In the genomic region with DNA sequence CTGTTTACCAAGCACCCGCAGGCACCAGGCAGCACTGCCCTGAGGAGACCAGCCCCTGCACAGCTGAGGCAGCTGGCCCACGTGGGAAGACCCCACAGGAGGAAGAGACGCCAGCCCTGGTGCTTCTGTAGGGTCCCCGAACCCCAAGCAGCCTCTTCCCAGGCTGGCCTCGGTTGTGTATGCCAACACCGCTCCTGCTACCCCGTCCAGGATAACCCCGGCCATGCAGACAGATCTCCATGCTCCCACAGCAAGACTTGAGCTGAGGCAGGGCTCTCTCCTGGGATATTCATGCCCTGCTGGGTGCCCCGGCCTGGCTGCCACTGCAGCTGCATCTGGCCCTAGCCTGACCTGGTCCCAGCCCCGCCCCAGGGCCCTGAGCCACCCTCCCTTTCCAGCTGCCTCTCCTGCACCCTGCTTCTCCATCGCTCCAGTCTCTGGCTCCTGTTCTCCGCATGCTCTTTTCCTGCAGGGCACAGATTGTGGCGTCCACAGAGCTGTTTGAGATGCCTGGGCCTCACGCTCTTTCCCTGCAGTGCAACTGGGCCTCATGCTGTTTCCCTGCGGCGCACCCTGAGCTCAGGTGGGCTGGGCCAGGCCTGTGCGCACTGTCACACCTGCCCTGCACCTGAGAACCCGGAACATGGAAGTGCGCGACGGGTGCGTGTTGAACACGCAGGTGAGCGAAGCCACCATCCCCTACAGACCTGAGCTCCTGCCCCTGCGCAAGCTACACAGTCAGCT, we compare ENCODE assay signal across 18 cellular contexts.
"Had no signal": no experiment of that assay in that cellular context is flagged by ENCODE, and none has a peak within 500 bp of the region (broad histone marks: within the 10 kb centered on the region; RNA-seq: fewer than 3 reads in every experiment).

No MANE protein-coding gene starts in this region.

- DNase-seq: activated CD4-positive, alpha-beta T cell treated with anti-CD3 and anti-CD28 coated beads for 48 hours; activated CD8-positive, alpha-beta memory T cell treated with anti-CD3 and anti-CD28 coated beads, Interleukin-2, amount 50 U/mL, for 48 hours; activated gamma-delta T cell; activated naive CD8-positive, alpha-beta T cell treated with anti-CD3 and anti-CD28 coated beads for 36 hours; activated T-cell treated with anti-CD3 and anti-CD28 coated beads, Interleukin-2, amount 50 U/mL, for 72 hours; amygdala; body of pancreas; dermis blood vessel endothelial cell; effector memory CD8-positive, alpha-beta T cell; gastrocnemius medialis; heart right ventricle; mesendoderm; stimulated activated CD4-positive, alpha-beta T cell treated with anti-CD3 and anti-CD28 coated beads, Interleukin-12 subunit alpha, Interleukin-12 subunit beta, amount 100 ng/mL, for 4 hours; stimulated activated CD4-positive, alpha-beta T cell treated with anti-CD3 and anti-CD28 coated beads, Interleukin-2, amount 100 ng/mL, for 24 hours; T-helper 2 cell had no signal

- H3K9me3 Mint-ChIP-seq: activated naive CD8-positive, alpha-beta T cell treated with anti-CD3 and anti-CD28 coated beads for 36 hours; activated T-cell treated with anti-CD3 and anti-CD28 coated beads, Interleukin-2, amount 50 U/mL, for 72 hours; effector memory CD8-positive, alpha-beta T cell; natural killer cell treated with Interleukin-12 subunit alpha and Interleukin-12 subunit beta and Interleukin-15 and Interleukin-18, amount 100 ng/mL, for 72 hours had no signal

- H3K27ac ChIP-seq: body of pancreas, epithelial cell of prostate, gastrocnemius medialis, heart right ventricle, left lung had no signal

- H3K36me3 ChIP-seq: gastrocnemius medialis, heart right ventricle had no signal

- H3K27ac Mint-ChIP-seq: activated naive CD8-positive, alpha-beta T cell treated with anti-CD3 and anti-CD28 coated beads for 36 hours; activated T-cell treated with anti-CD3 and anti-CD28 coated beads, Interleukin-2, amount 50 U/mL, for 72 hours; natural killer cell treated with Interleukin-12 subunit alpha and Interleukin-12 subunit beta and Interleukin-15 and Interleukin-18, amount 100 ng/mL, for 72 hours had no signal

- H3K27me3 ChIP-seq: body of pancreas, gastrocnemius medialis, heart right ventricle, left lung had no signal

- H3K27me3 Mint-ChIP-seq: activated naive CD8-positive, alpha-beta T cell treated with anti-CD3 and anti-CD28 coated beads for 36 hours; effector memory CD8-positive, alpha-beta T cell; natural killer cell treated with Interleukin-12 subunit alpha and Interleukin-12 subunit beta and Interleukin-15 and Interleukin-18, amount 100 ng/mL, for 72 hours had no signal

- H3K4me3 Mint-ChIP-seq: activated naive CD8-positive, alpha-beta T cell treated with anti-CD3 and anti-CD28 coated beads for 36 hours; activated T-cell treated with anti-CD3 and anti-CD28 coated beads, Interleukin-2, amount 50 U/mL, for 72 hours; effector memory CD8-positive, alpha-beta T cell; natural killer cell treated with Interleukin-12 subunit alpha and Interleukin-12 subunit beta and Interleukin-15 and Interleukin-18, amount 100 ng/mL, for 72 hours had no signal

- ATAC-seq: activated T-cell treated with anti-CD3 and anti-CD28 coated beads, Interleukin-2, amount 50 U/mL, for 72 hours; body of pancreas; effector memory CD8-positive, alpha-beta T cell; gastrocnemius medialis; left lung had no signal

- H3K4me1 Mint-ChIP-seq: activated naive CD8-positive, alpha-beta T cell treated with anti-CD3 and anti-CD28 coated beads for 36 hours had no signal

- H3K4me1 ChIP-seq: body of pancreas, gastrocnemius medialis, heart right ventricle, left lung had no signal

- H3K36me3 Mint-ChIP-seq: activated naive CD8-positive, alpha-beta T cell treated with anti-CD3 and anti-CD28 coated beads for 36 hours; natural killer cell treated with Interleukin-12 subunit alpha and Interleukin-12 subunit beta and Interleukin-15 and Interleukin-18, amount 100 ng/mL, for 72 hours had no signal

- H3K4me3 ChIP-seq: body of pancreas, gastrocnemius medialis, heart right ventricle, left lung had no signal

- H3K9me3 ChIP-seq: body of pancreas, gastrocnemius medialis, heart right ventricle, left lung had no signal
